ENCODE assay signal across 8 cellular contexts in the genomic region with DNA sequence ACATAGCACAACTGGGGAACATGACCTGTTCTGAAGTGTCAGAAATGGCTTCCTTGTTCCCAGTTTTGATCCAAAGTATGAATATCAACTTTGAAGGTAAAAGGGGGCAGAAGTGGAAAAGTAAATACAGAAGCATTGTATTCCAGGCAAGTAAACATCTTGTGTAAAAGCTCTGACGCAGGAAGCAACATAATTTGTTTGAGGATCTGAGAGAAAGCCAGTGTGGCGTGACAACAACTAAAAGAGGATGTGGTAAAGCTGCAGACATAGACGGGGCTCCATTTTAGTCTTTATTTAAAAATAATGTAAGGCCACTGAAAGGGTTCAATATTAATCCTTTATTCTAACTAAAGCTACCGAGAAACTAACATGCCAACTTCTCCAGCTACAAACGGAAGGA.
DNase-seq lines count a peak whose midpoint lies in the region; ATAC-seq and TF ChIP-seq lines count a peak whose summit lies in the region.
"Had no signal": no experiment of that assay in that cellular context is flagged by ENCODE, and none has a peak within 500 bp of the region (broad histone marks: within the 10 kb centered on the region; RNA-seq: fewer than 3 reads in every experiment).

No MANE protein-coding gene starts in this region.

- no peak for TF ChIP-seq CTCF in H9 (conservative IDR thresholded peaks at IDR 0.05)

- H3K9ac ChIP-seq in H9 (ENCODE audit: extremely low read depth, insufficient read length, low read length): no peak overlapping the region

- H2BK120ac ChIP-seq in H9 (ENCODE audit: low read depth, low read length, poor library complexity, severe bottlenecking): no peak overlapping the region

- H2BK5ac ChIP-seq in H9 (ENCODE audit: insufficient read length, low read length): no peak overlapping the region

- no peaks in the 10 kb centered on the region for H4K20me1 ChIP-seq in H9 (ENCODE audit: control insufficient read depth, insufficient read depth, insufficient read length)

- H2BK12ac ChIP-seq in H9 (ENCODE audit: insufficient read length, low read depth, low read length): no peak overlapping the region

- WGBS in H9 (ENCODE audit: extremely low coverage, insufficient read length, low lambda C conversion rate): no CpG with 5 or more reads among the region's 5 CpGs

- no peak overlapping the region for H3T11ph ChIP-seq in H9 (ENCODE audit: low read length)

- H2AK5ac ChIP-seq in H9 (ENCODE audit: insufficient read length, low read length): no peak overlapping the region

- no peak overlapping the region for H3K18ac ChIP-seq in H9 (ENCODE audit: insufficient read length, low read depth, low read length)

- H3K56ac ChIP-seq in H9 (ENCODE audit: insufficient read length, low read depth, low read length): no peak overlapping the region

- no peak overlapping the region for H2BK15ac ChIP-seq in H9 (ENCODE audit: low read depth, low read length)

- no peaks in the 10 kb centered on the region for H3K9me3 ChIP-seq in H9 (ENCODE audit: control insufficient read depth, low read depth, low read length)

- no peak overlapping the region for H4K8ac ChIP-seq in H9 (replicated peaks; ENCODE audit: insufficient read length, low read depth, low read length)

- H3K27me3 ChIP-seq in H9 (ENCODE audit: insufficient read depth, low read length): no peaks in the 10 kb centered on the region

- peak overlapping the region; percentile 93 for H3K27ac Mint-ChIP-seq in stimulated activated memory B cell treated with anti-CD40 and anti-IgM and Interleukin-4, amounts not matched to agents 10 μg/mL and 1 μg/mL and 100 μg/mL, for 72 hours
- H3K27ac Mint-ChIP-seq in H9: no peak overlapping the region
- H3K27ac Mint-ChIP-seq in activated T-cell treated with anti-CD3 and anti-CD28 coated beads, Interleukin-2, amount 50 U/mL, for 72 hours: no peak overlapping the region
- H3K27ac Mint-ChIP-seq: mesothelial cell of epicardium had no signal

- no peak overlapping the region for H4K91ac ChIP-seq in H9 (ENCODE audit: insufficient read length, low read depth, low read length)

- H2BK20ac ChIP-seq in H9 (ENCODE audit: low read depth, low read length, poor library complexity, severe bottlenecking): no peak overlapping the region

- ATAC-seq in HG03025 (IDR thresholded peaks at IDR 0.05; ENCODE audit: low FRiP score, unreplicated experiment): peak; percentile 97
- ATAC-seq in stimulated activated memory B cell treated with anti-CD40 and anti-IgM and Interleukin-4, amounts not matched to agents 10 μg/mL and 1 μg/mL and 100 μg/mL, for 72 hours: peak; percentile 97
- no peak for ATAC-seq in activated T-cell treated with anti-CD3 and anti-CD28 coated beads, Interleukin-2, amount 50 U/mL, for 72 hours (replicated peaks in 1 of 2)

- H3K79me2 ChIP-seq in H9 (ENCODE audit: insufficient read depth, low read length): no peaks in the 10 kb centered on the region

- no peak overlapping the region for H3K23ac ChIP-seq in H9 (ENCODE audit: insufficient read length, low read depth, low read length)

- no peak overlapping the region for H3K4ac ChIP-seq in H9 (ENCODE audit: low read depth, low read length)

- DNase-seq in GM19240 (ENCODE audit: insufficient read length, low spot score): peak; percentile 15
- peak; percentile 44 for DNase-seq in NCI-H2029 treated with DMSO at 0.1 percent for 48 hours (lab: John Stamatoyannopoulos, UW)
- no peak for DNase-seq in H9
- no peak for DNase-seq in activated T-cell treated with anti-CD3 and anti-CD28 coated beads, Interleukin-2, amount 50 U/mL, for 72 hours
- no peak for DNase-seq in NCI-H187 (lab: John Stamatoyannopoulos, UW)

- no peaks in the 10 kb centered on the region for H3K9me3 Mint-ChIP-seq in stimulated activated memory B cell treated with anti-CD40 and anti-IgM and Interleukin-4, amounts not matched to agents 10 μg/mL and 1 μg/mL and 100 μg/mL, for 72 hours
- no peaks in the 10 kb centered on the region for H3K9me3 Mint-ChIP-seq in H9
- H3K9me3 Mint-ChIP-seq in activated T-cell treated with anti-CD3 and anti-CD28 coated beads, Interleukin-2, amount 50 U/mL, for 72 hours: peaks cover 2% of the 10 kb centered on the region in 2 donors
- H3K9me3 Mint-ChIP-seq: mesothelial cell of epicardium had no signal

- no peaks in the 10 kb centered on the region for H3K36me3 Mint-ChIP-seq in stimulated activated memory B cell treated with anti-CD40 and anti-IgM and Interleukin-4, amounts not matched to agents 10 μg/mL and 1 μg/mL and 100 μg/mL, for 72 hours
- no peaks in the 10 kb centered on the region for H3K36me3 Mint-ChIP-seq in H9 (ENCODE audit: insufficient read depth in 1 of 3, low read depth in 3 of 3)
- no peaks in the 10 kb centered on the region for H3K36me3 Mint-ChIP-seq in activated T-cell treated with anti-CD3 and anti-CD28 coated beads, Interleukin-2, amount 50 U/mL, for 72 hours (ENCODE audit: insufficient read depth in 2 of 2)
- H3K36me3 Mint-ChIP-seq: mesothelial cell of epicardium had no signal

- no peaks in the 10 kb centered on the region for H3K4me1 ChIP-seq in H9 (ENCODE audit: insufficient read depth, low read length)

- no peaks in the 10 kb centered on the region for H3K27me3 Mint-ChIP-seq in stimulated activated memory B cell treated with anti-CD40 and anti-IgM and Interleukin-4, amounts not matched to agents 10 μg/mL and 1 μg/mL and 100 μg/mL, for 72 hours
- no peaks in the 10 kb centered on the region for H3K27me3 Mint-ChIP-seq in H9 (ENCODE audit: low read depth)
- H3K27me3 Mint-ChIP-seq in activated T-cell treated with anti-CD3 and anti-CD28 coated beads, Interleukin-2, amount 50 U/mL, for 72 hours (ENCODE audit: low read depth): no peaks in the 10 kb centered on the region

- no peak overlapping the region for H2AFZ ChIP-seq in H9 (ENCODE audit: low read length)

- no peak overlapping the region for H3K27ac ChIP-seq in H9 (ENCODE audit: insufficient read length, low read depth, low read length)

- peak overlapping the region; percentile 35 for H3K4me3 Mint-ChIP-seq in stimulated activated memory B cell treated with anti-CD40 and anti-IgM and Interleukin-4, amounts not matched to agents 10 μg/mL and 1 μg/mL and 100 μg/mL, for 72 hours
- no peak overlapping the region for H3K4me3 Mint-ChIP-seq in H9
- H3K4me3 Mint-ChIP-seq in activated T-cell treated with anti-CD3 and anti-CD28 coated beads, Interleukin-2, amount 50 U/mL, for 72 hours: no peak overlapping the region
- H3K4me3 Mint-ChIP-seq: mesothelial cell of epicardium had no signal

- peaks cover 40% of the 10 kb centered on the region for H3K4me1 Mint-ChIP-seq in stimulated activated memory B cell treated with anti-CD40 and anti-IgM and Interleukin-4, amounts not matched to agents 10 μg/mL and 1 μg/mL and 100 μg/mL, for 72 hours
- peaks cover 25 to 27% of the 10 kb centered on the region in 2 experiments for H3K4me1 Mint-ChIP-seq in H9
- no peaks in the 10 kb centered on the region for H3K4me1 Mint-ChIP-seq in activated T-cell treated with anti-CD3 and anti-CD28 coated beads, Interleukin-2, amount 50 U/mL, for 72 hours (ENCODE audit: low read depth)
- H3K4me1 Mint-ChIP-seq: mesothelial cell of epicardium had no signal

- H3K4me2 ChIP-seq in H9 (ENCODE audit: insufficient read depth, insufficient read length, low read length): no peak overlapping the region

- H4K5ac ChIP-seq in H9 (ENCODE audit: insufficient read length, low read depth, low read length): no peak overlapping the region

- H3K23me2 ChIP-seq in H9 (ENCODE audit: insufficient read length, low read depth, low read length, poor library complexity, severe bottlenecking): no peaks in the 10 kb centered on the region

- H3K79me1 ChIP-seq in H9 (ENCODE audit: insufficient read depth, low read depth, low read length, poor library complexity, severe bottlenecking): no peaks in the 10 kb centered on the region

- H3K14ac ChIP-seq in H9 (ENCODE audit: insufficient read depth, low read length): no peak overlapping the region

Comparison
In these comparisons a context has a peak if more than half of its experiments do, and no peak if none do; other contexts are left out.
1. DNase-seq: peak in GM19240 (single experiment) and NCI-H2029 treated with DMSO at 0.1 percent for 48 hours (single experiment); none in H9 (single experiment), activated T-cell treated with anti-CD3 and anti-CD28 coated beads, Interleukin-2, amount 50 U/mL, for 72 hours (0 of 2) and NCI-H187 (0 of 2).
2. ATAC-seq: peak in HG03025 (single experiment) and stimulated activated memory B cell treated with anti-CD40 and anti-IgM and Interleukin-4, amounts not matched to agents 10 μg/mL and 1 μg/mL and 100 μg/mL, for 72 hours (single experiment); none in activated T-cell treated with anti-CD3 and anti-CD28 coated beads, Interleukin-2, amount 50 U/mL, for 72 hours (0 of 2).